11 cellular contexts compared by ENCODE assay signal in the genomic region with DNA sequence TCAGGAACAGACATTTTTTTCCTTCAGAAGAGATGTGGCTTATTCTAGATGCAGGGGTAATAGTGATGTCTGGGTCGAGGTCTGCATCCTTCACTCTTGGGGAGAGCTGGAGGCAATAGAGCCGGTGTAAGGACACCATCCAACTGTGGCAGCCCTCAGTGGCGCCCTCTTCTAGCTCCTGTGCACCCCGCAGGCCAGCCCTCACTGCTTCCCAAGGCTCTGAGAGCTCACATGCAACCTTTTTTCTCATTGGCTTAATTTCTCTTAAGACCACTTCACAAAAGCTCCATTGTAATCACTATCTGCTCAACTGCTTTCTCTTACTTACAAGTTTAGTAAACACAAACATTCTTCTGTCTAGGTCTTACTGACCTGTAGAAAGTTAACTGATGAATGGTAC. TPM values are rescaled to one million over a fixed set of nuclear protein-coding genes. Genes with fewer than 3 reads are reported as not detected.
DNase-seq lines count a peak whose midpoint lies in the region; ATAC-seq and TF ChIP-seq lines count a peak whose summit lies in the region.
"Had no signal": no experiment of that assay in that cellular context is flagged by ENCODE, and none has a peak within 500 bp of the region (broad histone marks: within the 10 kb centered on the region; RNA-seq: fewer than 3 reads in every experiment).

No MANE protein-coding gene starts in this region.

- H3K4me1 ChIP-seq in mesendoderm (ENCODE audit: control insufficient read depth, low read depth, low read length): no peaks in the 10 kb centered on the region

- H4K8ac ChIP-seq in mesendoderm (ENCODE audit: low read depth, low read length): no peak overlapping the region

- H3K4me3 ChIP-seq in GM06990 (replicated peaks; ENCODE audit: low read depth, low read length): no peak overlapping the region
- H3K4me3 ChIP-seq in mesendoderm (ENCODE audit: low read length): no peak overlapping the region
- no peak overlapping the region for H3K4me3 ChIP-seq in coronary artery

- peak; percentile 21; the same call in 1 of the 2 replicates for ATAC-seq in WTC11
- ATAC-seq in HG03460 (IDR thresholded peaks at IDR 0.05; ENCODE audit: unreplicated experiment): no peak
- ATAC-seq: naive thymus-derived CD4-positive, alpha-beta T cell had no signal

- no peak overlapping the region for H3K56ac ChIP-seq in mesendoderm (ENCODE audit: low read length)

- no peaks in the 10 kb centered on the region for H3K36me3 Mint-ChIP-seq in WTC11
- peaks cover 7% of the 10 kb centered on the region for H3K36me3 Mint-ChIP-seq in activated T-cell treated with anti-CD3 and anti-CD28 coated beads, Interleukin-2, amount 50 U/mL, for 24 hours (ENCODE audit: low read depth)

- H2BK5ac ChIP-seq in mesendoderm (ENCODE audit: low read length): no peak overlapping the region

- no peak overlapping the region for H3K4ac ChIP-seq in mesendoderm (ENCODE audit: low read depth, low read length)

- POLR2A ChIA-PET in WTC11 (lab: Charles Lee): interaction anchor here (0.6 kb wide), 1 partner anchor 80 kb away, joined by 4 read pairs; no protein-coding TSS in a partner anchor

- H2AK5ac ChIP-seq in mesendoderm (ENCODE audit: low read length): no peak overlapping the region

- H3K36me3 ChIP-seq in GM06990 (ENCODE audit: control insufficient read depth, insufficient read depth, low read length): no peaks in the 10 kb centered on the region
- no peaks in the 10 kb centered on the region for H3K36me3 ChIP-seq in mesendoderm (ENCODE audit: control insufficient read depth, insufficient read depth, low read length)

- H3K18ac ChIP-seq in mesendoderm (ENCODE audit: low read length): no peak overlapping the region

- no CpG with 5 or more reads among the region's 4 CpGs for WGBS in mesendoderm (ENCODE audit: extremely low coverage, insufficient coverage, low lambda C conversion rate)

- H3K9me3 Mint-ChIP-seq in WTC11: no peaks in the 10 kb centered on the region
- H3K9me3 Mint-ChIP-seq in activated T-cell treated with anti-CD3 and anti-CD28 coated beads, Interleukin-2, amount 50 U/mL, for 24 hours: no peaks in the 10 kb centered on the region
- H3K9me3 Mint-ChIP-seq: dendritic cell treated with granulocyte-macrophage colony-stimulating factor and Interleukin-4, amounts not matched to agents 40 ng/mL and 50 ng/mL, for 4 days had no signal

- H3K79me2 ChIP-seq in mesendoderm (ENCODE audit: control insufficient read depth, insufficient read depth, low read length): no peaks in the 10 kb centered on the region

- no peak overlapping the region for H4K5ac ChIP-seq in mesendoderm (ENCODE audit: low read length)

- H3K79me1 ChIP-seq in mesendoderm (ENCODE audit: low read length): no peaks in the 10 kb centered on the region

- no peak overlapping the region for H3K9ac ChIP-seq in mesendoderm (ENCODE audit: low read length)

- H3K27me3 ChIP-seq in GM06990 (replicated peaks; ENCODE audit: control insufficient read depth, insufficient read depth, low read length): no peaks in the 10 kb centered on the region
- H3K27me3 ChIP-seq in mesendoderm (ENCODE audit: insufficient read depth, low read length, poor library complexity): no peaks in the 10 kb centered on the region

- no peak overlapping the region for H3K4me3 Mint-ChIP-seq in WTC11
- no peak overlapping the region for H3K4me3 Mint-ChIP-seq in activated T-cell treated with anti-CD3 and anti-CD28 coated beads, Interleukin-2, amount 50 U/mL, for 24 hours
- H3K4me3 Mint-ChIP-seq: dendritic cell treated with granulocyte-macrophage colony-stimulating factor and Interleukin-4, amounts not matched to agents 40 ng/mL and 50 ng/mL, for 4 days; naive thymus-derived CD4-positive, alpha-beta T cell had no signal

- H3K27me3 Mint-ChIP-seq in WTC11 (ENCODE audit: low read depth): no peaks in the 10 kb centered on the region
- H3K27me3 Mint-ChIP-seq in activated T-cell treated with anti-CD3 and anti-CD28 coated beads, Interleukin-2, amount 50 U/mL, for 24 hours: peaks cover 3% of the 10 kb centered on the region
- H3K27me3 Mint-ChIP-seq: dendritic cell treated with granulocyte-macrophage colony-stimulating factor and Interleukin-4, amounts not matched to agents 40 ng/mL and 50 ng/mL, for 4 days had no signal

- peak; percentile 20 for TF ChIP-seq CTCF in GM06990 (IDR thresholded peaks at IDR 0.05; ENCODE audit: insufficient read depth, low read length, poor library complexity, severe bottlenecking)
- peak; percentile 40 for TF ChIP-seq CTCF in LNCAP (IDR thresholded peaks at IDR 0.05)
- TF ChIP-seq CTCF in WTC11 (IDR thresholded peaks at IDR 0.05): no peak
- TF ChIP-seq CTCF in coronary artery (IDR thresholded peaks at IDR 0.05): no peak

- H3K4me1 Mint-ChIP-seq in WTC11: peaks cover 4% of the 10 kb centered on the region
- H3K4me1 Mint-ChIP-seq in activated T-cell treated with anti-CD3 and anti-CD28 coated beads, Interleukin-2, amount 50 U/mL, for 24 hours (ENCODE audit: low read depth): peaks cover 21% of the 10 kb centered on the region

- H2BK15ac ChIP-seq in mesendoderm (replicated peaks; ENCODE audit: low read depth): no peak overlapping the region

- H3K27ac Mint-ChIP-seq in WTC11: no peak overlapping the region
- no peak overlapping the region for H3K27ac Mint-ChIP-seq in activated T-cell treated with anti-CD3 and anti-CD28 coated beads, Interleukin-2, amount 50 U/mL, for 24 hours
- H3K27ac Mint-ChIP-seq: dendritic cell treated with granulocyte-macrophage colony-stimulating factor and Interleukin-4, amounts not matched to agents 40 ng/mL and 50 ng/mL, for 4 days; naive thymus-derived CD4-positive, alpha-beta T cell had no signal

- CTCF ChIA-PET in WTC11 (lab: Charles Lee): interaction anchor here (0.6 to 4.0 kb wide), 7 partner anchors 10 to 294 kb away, joined by 3 to 14 read pairs (median 3); partner anchors contain the start of gene EPHB3

- H3K23ac ChIP-seq in mesendoderm (ENCODE audit: low read length): no peak overlapping the region

- DNase-seq in GM06990 (ENCODE audit: extremely low read depth, insufficient read length) (no peak), WTC11 (ENCODE audit: low spot score) (no peak), mesendoderm (peak; percentile 84), coronary artery (ENCODE audit: low spot score) (no peak)
- no peak for DNase-seq in activated T-cell treated with anti-CD3 and anti-CD28 coated beads, Interleukin-2, amount 50 U/mL, for 24 hours
- DNase-seq: hippocampal formation; naive thymus-derived CD4-positive, alpha-beta T cell; T-helper 9 cell had no signal

- no peak overlapping the region for H3K4me2 ChIP-seq in mesendoderm (ENCODE audit: low read length)

- no peak overlapping the region for H3K27ac ChIP-seq in mesendoderm (ENCODE audit: low read depth, low read length)
- H3K27ac ChIP-seq in coronary artery: no peak overlapping the region

- no peak overlapping the region for H2BK120ac ChIP-seq in mesendoderm (ENCODE audit: low read depth, low read length)

TF ChIP-seq in WTC11, 78 proteins besides CTCF, POLR2A, EP300 and RAD21:
- TF ChIP-seq, protein P1, sequence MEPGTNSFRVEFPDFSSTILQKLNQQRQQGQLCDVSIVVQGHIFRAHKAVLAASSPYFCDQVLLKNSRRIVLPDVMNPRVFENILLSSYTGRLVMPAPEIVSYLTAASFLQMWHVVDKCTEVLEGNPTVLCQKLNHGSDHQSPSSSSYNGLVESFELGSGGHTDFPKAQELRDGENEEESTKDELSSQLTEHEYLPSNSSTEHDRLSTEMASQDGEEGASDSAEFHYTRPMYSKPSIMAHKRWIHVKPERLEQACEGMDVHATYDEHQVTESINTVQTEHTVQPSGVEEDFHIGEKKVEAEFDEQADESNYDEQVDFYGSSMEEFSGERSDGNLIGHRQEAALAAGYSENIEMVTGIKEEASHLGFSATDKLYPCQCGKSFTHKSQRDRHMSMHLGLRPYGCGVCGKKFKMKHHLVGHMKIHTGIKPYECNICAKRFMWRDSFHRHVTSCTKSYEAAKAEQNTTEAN (CRISPR knock-in tag; IDR thresholded peaks at IDR 0.05): no peak
- TF ChIP-seq FOXP1 (CRISPR knock-in tag; IDR thresholded peaks at IDR 0.05; ENCODE audit: borderline replicate concordance) (no peak), ZNF219 (CRISPR knock-in tag; IDR thresholded peaks at IDR 0.05; ENCODE audit: borderline replicate concordance) (no peak), SMAD4 (CRISPR knock-in tag; IDR thresholded peaks at IDR 0.05) (no peak), RELA (CRISPR knock-in tag; IDR thresholded peaks at IDR 0.05; ENCODE audit: borderline replicate concordance) (no peak), IRF1 (CRISPR knock-in tag; IDR thresholded peaks at IDR 0.05) (no peak), ZNF416 (CRISPR knock-in tag; IDR thresholded peaks at IDR 0.05) (no peak), GTF2I (CRISPR knock-in tag; conservative IDR thresholded peaks at IDR 0.05) (no peak), JUN (CRISPR knock-in tag; IDR thresholded peaks at IDR 0.05) (no peak)

RNA-seq across cellular contexts. Expression of gene VPS8, which starts 3.9 kb away (rescaled TPM):
- total RNA-seq in WTC11 (2021): 44.9 to 49.5 TPM (median 46.1 TPM) in 3 replicates
- polyA plus RNA-seq in mesendoderm (2013, experiment 1 of 2): 11.8 TPM
- polyA plus RNA-seq in mesendoderm (2013, experiment 2 of 2): 10.6 TPM

Comparison
In these comparisons a context has a peak if more than half of its experiments do, and no peak if none do; other contexts are left out.
1. CTCF ChIP-seq: peak in GM06990 (single experiment) and LNCAP (single experiment); none in WTC11 (single experiment) and coronary artery (single experiment).